In genomic region chr20:25372584-25373336, GRCh38 we compare ENCODE assay signal across 11 cellular contexts. TPM values are rescaled to one million over a fixed set of nuclear protein-coding genes. Genes with fewer than 3 reads are reported as not detected.
DNase-seq lines count a peak whose midpoint lies in the region.
"Had no signal": no experiment of that assay in that cellular context is flagged by ENCODE, and none has a peak within 500 bp of the region (broad histone marks: within the 10 kb centered on the region; RNA-seq: fewer than 3 reads in every experiment).

No MANE protein-coding gene starts in this region.

- DNase-seq in CD1c-positive myeloid dendritic cell (ENCODE audit: extremely low spot score), result peak; percentile 12
- DNase-seq in HPDE6-E6E7 (ENCODE audit: extremely low spot score), result peak; percentile 41
- peak; percentile 54 for DNase-seq in amniotic stem cell (lab: John Stamatoyannopoulos, UW)
- DNase-seq in kidney glomerular epithelial cell (lab: John Stamatoyannopoulos, UW), result peak; percentile 12
- DNase-seq in OCI-M1 (lab: John Stamatoyannopoulos, UW), result no peak
- no peak for DNase-seq in mesenteric fat pad (ENCODE audit: low spot score)
- no peak for DNase-seq in NCI-H1436 (lab: John Stamatoyannopoulos, UW)
- DNase-seq in NCI-H69 (lab: John Stamatoyannopoulos, UW), result no peak
- DNase-seq: DND-41, hippocampal formation, NCI-H2171 had no signal

RNA-seq across cellular contexts. Expression of gene ABHD12, which starts 17.9 kb away (rescaled TPM):
- 41.6 TPM for total RNA-seq in mesenteric fat pad

RNA-seq across cellular contexts. Expression of gene GINS1, which starts 34.7 kb away (rescaled TPM):
- total RNA-seq in mesenteric fat pad, result 0.58 TPM

Comparison
In these comparisons a context has a peak if more than half of its experiments do, and no peak if none do; other contexts are left out.
1. DNase-seq: peak in CD1c-positive myeloid dendritic cell (single experiment), HPDE6-E6E7 (single experiment), amniotic stem cell (single experiment) and kidney glomerular epithelial cell (single experiment); none in OCI-M1 (single experiment), mesenteric fat pad (single experiment), NCI-H1436 (single experiment) and NCI-H69 (single experiment).